ENCODE assay signal across 1 cellular context in genomic region chr17:82495844-82496528, GRCh38.
TF ChIP-seq lines count a peak whose summit lies in the region.

No MANE protein-coding gene starts in this region.

TF ChIP-seq in SK-N-SH, 30 proteins besides CTCF, POLR2A, EP300 and RAD21 (continued from another document):
- TF ChIP-seq, protein P1, sequence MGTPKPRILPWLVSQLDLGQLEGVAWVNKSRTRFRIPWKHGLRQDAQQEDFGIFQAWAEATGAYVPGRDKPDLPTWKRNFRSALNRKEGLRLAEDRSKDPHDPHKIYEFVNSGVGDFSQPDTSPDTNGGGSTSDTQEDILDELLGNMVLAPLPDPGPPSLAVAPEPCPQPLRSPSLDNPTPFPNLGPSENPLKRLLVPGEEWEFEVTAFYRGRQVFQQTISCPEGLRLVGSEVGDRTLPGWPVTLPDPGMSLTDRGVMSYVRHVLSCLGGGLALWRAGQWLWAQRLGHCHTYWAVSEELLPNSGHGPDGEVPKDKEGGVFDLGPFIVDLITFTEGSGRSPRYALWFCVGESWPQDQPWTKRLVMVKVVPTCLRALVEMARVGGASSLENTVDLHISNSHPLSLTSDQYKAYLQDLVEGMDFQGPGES (IDR thresholded peaks at IDR 0.05; ENCODE audit: low read depth, low read length): no peak
TF ChIP-seq in SK-N-SH: peak in this region for 0.
